In the genomic region with DNA sequence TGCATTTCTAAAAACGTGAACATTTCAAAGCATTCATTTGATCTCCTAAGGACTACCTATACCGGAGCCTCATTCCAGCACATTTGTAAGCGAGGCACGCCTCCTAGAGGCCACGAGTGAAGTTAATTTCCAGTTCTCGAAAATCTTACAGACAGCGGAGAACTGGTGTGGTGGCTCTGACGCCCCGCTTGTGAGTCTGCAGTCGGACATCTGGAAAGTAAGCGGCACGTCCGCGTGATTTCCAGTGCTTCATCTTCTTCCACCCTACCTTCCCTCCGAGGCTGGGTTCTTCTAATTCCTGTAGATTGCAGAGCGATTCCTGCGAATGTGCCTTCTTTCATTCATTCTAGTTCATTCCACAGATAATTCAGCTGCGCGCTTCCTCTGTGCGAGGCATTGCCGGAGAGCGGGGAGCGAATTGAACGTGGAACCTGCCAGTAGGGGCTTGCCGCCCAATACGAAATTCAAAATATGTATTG, we compare ENCODE assay signal across 1 cellular context.
A peak's percentile ranks its signal among the peaks of the same experiment; 100 is the strongest.
TF ChIP-seq lines count a peak whose summit lies in the region.

No MANE protein-coding gene starts in this region.

TF ChIP-seq in HCT116, 20 proteins besides CTCF, POLR2A, EP300 and RAD21 (continued from another document):
- TF ChIP-seq, protein P1, sequence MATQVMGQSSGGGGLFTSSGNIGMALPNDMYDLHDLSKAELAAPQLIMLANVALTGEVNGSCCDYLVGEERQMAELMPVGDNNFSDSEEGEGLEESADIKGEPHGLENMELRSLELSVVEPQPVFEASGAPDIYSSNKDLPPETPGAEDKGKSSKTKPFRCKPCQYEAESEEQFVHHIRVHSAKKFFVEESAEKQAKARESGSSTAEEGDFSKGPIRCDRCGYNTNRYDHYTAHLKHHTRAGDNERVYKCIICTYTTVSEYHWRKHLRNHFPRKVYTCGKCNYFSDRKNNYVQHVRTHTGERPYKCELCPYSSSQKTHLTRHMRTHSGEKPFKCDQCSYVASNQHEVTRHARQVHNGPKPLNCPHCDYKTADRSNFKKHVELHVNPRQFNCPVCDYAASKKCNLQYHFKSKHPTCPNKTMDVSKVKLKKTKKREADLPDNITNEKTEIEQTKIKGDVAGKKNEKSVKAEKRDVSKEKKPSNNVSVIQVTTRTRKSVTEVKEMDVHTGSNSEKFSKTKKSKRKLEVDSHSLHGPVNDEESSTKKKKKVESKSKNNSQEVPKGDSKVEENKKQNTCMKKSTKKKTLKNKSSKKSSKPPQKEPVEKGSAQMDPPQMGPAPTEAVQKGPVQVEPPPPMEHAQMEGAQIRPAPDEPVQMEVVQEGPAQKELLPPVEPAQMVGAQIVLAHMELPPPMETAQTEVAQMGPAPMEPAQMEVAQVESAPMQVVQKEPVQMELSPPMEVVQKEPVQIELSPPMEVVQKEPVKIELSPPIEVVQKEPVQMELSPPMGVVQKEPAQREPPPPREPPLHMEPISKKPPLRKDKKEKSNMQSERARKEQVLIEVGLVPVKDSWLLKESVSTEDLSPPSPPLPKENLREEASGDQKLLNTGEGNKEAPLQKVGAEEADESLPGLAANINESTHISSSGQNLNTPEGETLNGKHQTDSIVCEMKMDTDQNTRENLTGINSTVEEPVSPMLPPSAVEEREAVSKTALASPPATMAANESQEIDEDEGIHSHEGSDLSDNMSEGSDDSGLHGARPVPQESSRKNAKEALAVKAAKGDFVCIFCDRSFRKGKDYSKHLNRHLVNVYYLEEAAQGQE (IDR thresholded peaks at IDR 0.05; ENCODE audit: low read depth), result no peak
- no peak; the same call in 1 of the 2 replicates for TF ChIP-seq POLR2AphosphoS5 (IDR thresholded peaks at IDR 0.05; ENCODE audit: low read depth, low read length)
- TF ChIP-seq, protein P2, sequence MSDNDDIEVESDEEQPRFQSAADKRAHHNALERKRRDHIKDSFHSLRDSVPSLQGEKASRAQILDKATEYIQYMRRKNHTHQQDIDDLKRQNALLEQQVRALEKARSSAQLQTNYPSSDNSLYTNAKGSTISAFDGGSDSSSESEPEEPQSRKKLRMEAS (IDR thresholded peaks at IDR 0.05), result peak; percentile 4; the same call in 1 of the 2 replicates
TF ChIP-seq in HCT116: peak in this region for 3.
